In genomic region chr2:19947184-19947940, GRCh38 we compare ENCODE assay signal across 25 cellular contexts. TPM values are rescaled to one million over a fixed set of nuclear protein-coding genes. Genes with fewer than 3 reads are reported as not detected.
DNase-seq lines count a peak whose midpoint lies in the region; ATAC-seq, FAIRE-seq and TF ChIP-seq lines count a peak whose summit lies in the region.
"Had no signal": no experiment of that assay in that cellular context is flagged by ENCODE, and none has a peak within 500 bp of the region (broad histone marks: within the 10 kb centered on the region; RNA-seq: fewer than 3 reads in every experiment).

No MANE protein-coding gene starts in this region.

- H3K36me3 ChIP-seq in SK-N-MC (ENCODE audit: insufficient read depth, low read length) (peaks cover 19% of the 10 kb centered on the region), neural progenitor cell (no peaks in the 10 kb centered on the region), BE2C (peaks cover 27% of the 10 kb centered on the region)
- H3K36me3 ChIP-seq: BLaER1 treated with 17β-estradiol and CSF1 and Interleukin-3, amounts not matched to agents 10 nM and 100 nM had no signal

- H3K27me3 ChIP-seq in neural progenitor cell (no peaks in the 10 kb centered on the region), BE2C (no peaks in the 10 kb centered on the region)
- H3K27me3 ChIP-seq: BLaER1 treated with 17β-estradiol and CSF1 and Interleukin-3, amounts not matched to agents 10 nM and 100 nM had no signal

- H3K4me1 Mint-ChIP-seq in neural progenitor cell (peaks cover 18% of the 10 kb centered on the region), progenitor cell of endocrine pancreas (ENCODE audit: low read depth) (peaks cover 17% of the 10 kb centered on the region)
- H3K4me1 Mint-ChIP-seq: CD4-positive, CD25-positive, alpha-beta regulatory T cell; CD8-positive, alpha-beta memory T cell; IgD-negative memory B cell had no signal

- H3K9ac ChIP-seq in SK-N-MC (ENCODE audit: insufficient read length): no peak overlapping the region
- H3K9ac ChIP-seq in neural progenitor cell: no peak overlapping the region
- H3K9ac ChIP-seq: BLaER1 treated with 17β-estradiol and CSF1 and Interleukin-3, amounts not matched to agents 10 nM and 100 nM; GM23248 had no signal

- H3K9me3 ChIP-seq in A549: no peaks in the 10 kb centered on the region
- H3K9me3 ChIP-seq in SK-N-MC (ENCODE audit: low read depth, low read length): no peaks in the 10 kb centered on the region
- H3K9me3 ChIP-seq in neural progenitor cell (ENCODE audit: low read depth): no peaks in the 10 kb centered on the region
- no peaks in the 10 kb centered on the region for H3K9me3 ChIP-seq in BE2C
- H3K9me3 ChIP-seq: BLaER1 treated with 17β-estradiol and CSF1 and Interleukin-3, amounts not matched to agents 10 nM and 100 nM had no signal

- no peak for TF ChIP-seq RAD21 in A549 (conservative IDR thresholded peaks at IDR 0.05 in 1 of 2, IDR thresholded peaks at IDR 0.05 in 1 of 2)

- H3K9me3 Mint-ChIP-seq in neural progenitor cell: no peaks in the 10 kb centered on the region
- H3K9me3 Mint-ChIP-seq in progenitor cell of endocrine pancreas (ENCODE audit: low read depth): no peaks in the 10 kb centered on the region
- H3K9me3 Mint-ChIP-seq: CD8-positive, alpha-beta memory T cell; IgD-negative memory B cell had no signal

- DNase-seq in A549 (ENCODE audit: low read depth in 1 of 2, low spot score in 1 of 2) (no peak), GM12892 (ENCODE audit: insufficient read length) (no peak), SK-N-MC (ENCODE audit: low read depth, low spot score) (no peak), iris pigment epithelial cell (ENCODE audit: low read depth) (peak; percentile 31), neural progenitor cell (ENCODE audit: low spot score) (no peak), BE2C (no peak), progenitor cell of endocrine pancreas (ENCODE audit: low spot score, unreplicated experiment) (no peak)
- DNase-seq: CD4-positive, CD25-positive, alpha-beta regulatory T cell; CD8-positive, alpha-beta memory T cell; COR-L47; DMS 273 treated with DMSO at 0.1 percent for 48 hours; DMS53; DND-41; GF-D8; GM23248; HCEC 1CT; KG1 had no signal

- H3K4me1 ChIP-seq in A549: peaks cover 11% of the 10 kb centered on the region
- H3K4me1 ChIP-seq in neural progenitor cell: no peaks in the 10 kb centered on the region
- peaks cover 3% of the 10 kb centered on the region; the same call in 1 of the 2 replicates for H3K4me1 ChIP-seq in BE2C

- TF ChIP-seq POLR2A in A549 (IDR thresholded peaks at IDR 0.05; ENCODE audit: low read length): no peak
- TF ChIP-seq POLR2A in GM12892 (IDR thresholded peaks at IDR 0.05; ENCODE audit: low read depth, low read length): no peak

- WGBS in A549 (ENCODE audit: missing lambda C conversion rate): 87% methylated on average over 4 of the region's 4 CpGs

- H3K4me2 ChIP-seq in A549: peak overlapping the region; percentile 4; the same call in 1 of the 3 replicates
- no peak overlapping the region for H3K4me2 ChIP-seq in neural progenitor cell
- H3K4me2 ChIP-seq: BLaER1 treated with 17β-estradiol and CSF1 and Interleukin-3, amounts not matched to agents 10 nM and 100 nM had no signal

- FAIRE-seq in A549 (lab: Jason Lieb, UNC) (no peak), GM12892 (lab: Jason Lieb, UNC) (peak; percentile 69)
- FAIRE-seq: GM12878, GM19239, H54, HTR-8/SVneo had no signal

- peaks cover 20% of the 10 kb centered on the region for H3F3A ChIP-seq in neural progenitor cell (ENCODE audit: low read depth)

- ATAC-seq in A549: no peak
- ATAC-seq in HG02678 (IDR thresholded peaks at IDR 0.05; ENCODE audit: unreplicated experiment): no peak
- ATAC-seq: GM12878 had no signal

- H3K79me2 ChIP-seq in neural progenitor cell (ENCODE audit: low read depth): no peaks in the 10 kb centered on the region

- CTCF ChIA-PET in A549 (lab: Yijun Ruan, JAX): interaction anchor here (1.0 to 1.8 kb wide), 6 partner anchors 11 to 379 kb away, joined by 3 to 4 read pairs (median 3); no protein-coding TSS in a partner anchor

- H3K4me3 ChIP-seq in A549: no peak overlapping the region
- no peak overlapping the region for H3K4me3 ChIP-seq in SK-N-MC
- H3K4me3 ChIP-seq in neural progenitor cell: no peak overlapping the region
- H3K4me3 ChIP-seq in BE2C (ENCODE audit: low read depth, low read length): no peak overlapping the region
- H3K4me3 ChIP-seq: BLaER1 treated with 17β-estradiol and CSF1 and Interleukin-3, amounts not matched to agents 10 nM and 100 nM; GM12878; GM23248 had no signal

- TF ChIP-seq EP300 in A549 (IDR thresholded peaks at IDR 0.05): no peak

- peaks cover 3% of the 10 kb centered on the region for H4K20me1 ChIP-seq in neural progenitor cell (ENCODE audit: low read depth)
- H4K20me1 ChIP-seq: BLaER1 treated with 17β-estradiol and CSF1 and Interleukin-3, amounts not matched to agents 10 nM and 100 nM had no signal

- TF ChIP-seq CTCF in A549 (IDR thresholded peaks at IDR 0.05) (no peak), neural progenitor cell (IDR thresholded peaks at IDR 0.05) (no peak), BE2C (IDR thresholded peaks at IDR 0.05; ENCODE audit: low read depth, low read length) (no peak), progenitor cell of endocrine pancreas (IDR thresholded peaks at IDR 0.05; ENCODE audit: unreplicated experiment) (no peak)

- H3K27ac Mint-ChIP-seq in neural progenitor cell (no peak overlapping the region), progenitor cell of endocrine pancreas (no peak overlapping the region)
- H3K27ac Mint-ChIP-seq: CD4-positive, CD25-positive, alpha-beta regulatory T cell; IgD-negative memory B cell had no signal

- no peak overlapping the region for H3K4me3 Mint-ChIP-seq in neural progenitor cell
- no peak overlapping the region for H3K4me3 Mint-ChIP-seq in progenitor cell of endocrine pancreas (ENCODE audit: low read depth)
- H3K4me3 Mint-ChIP-seq: CD4-positive, CD25-positive, alpha-beta regulatory T cell; CD8-positive, alpha-beta memory T cell; IgD-negative memory B cell had no signal

- no peak overlapping the region for H3K27ac ChIP-seq in A549
- peak overlapping the region; percentile 34; the same call in 1 of the 2 replicates for H3K27ac ChIP-seq in SK-N-MC
- no peak overlapping the region for H3K27ac ChIP-seq in neural progenitor cell
- H3K27ac ChIP-seq: 22Rv1; BLaER1 treated with 17β-estradiol and CSF1 and Interleukin-3, amounts not matched to agents 10 nM and 100 nM; GM23248 had no signal

- no peaks in the 10 kb centered on the region for H3K27me3 Mint-ChIP-seq in neural progenitor cell (ENCODE audit: insufficient read depth, low read depth)
- H3K27me3 Mint-ChIP-seq in progenitor cell of endocrine pancreas: peaks cover 29% of the 10 kb centered on the region
- H3K27me3 Mint-ChIP-seq: CD4-positive, CD25-positive, alpha-beta regulatory T cell; CD8-positive, alpha-beta memory T cell; IgD-negative memory B cell had no signal

- H3K36me3 Mint-ChIP-seq in neural progenitor cell (peaks cover 8% of the 10 kb centered on the region), progenitor cell of endocrine pancreas (ENCODE audit: insufficient read depth) (peaks cover 15% of the 10 kb centered on the region)

- H2AFZ ChIP-seq in neural progenitor cell (replicated peaks): no peak overlapping the region
- H2AFZ ChIP-seq: GM23248 had no signal

- POLR2A ChIA-PET in A549 (lab: Yijun Ruan, JAX): no interaction called here

TF ChIP-seq in A549, 52 proteins besides CTCF, POLR2A, EP300 and RAD21:
- no peak for TF ChIP-seq HOXA7 (CRISPR knock-in tag; IDR thresholded peaks at IDR 0.05)
- no peak for TF ChIP-seq NFE2L2 (conservative IDR thresholded peaks at IDR 0.05; ENCODE audit: low read length)
- TF ChIP-seq PHF8 (IDR thresholded peaks at IDR 0.05; ENCODE audit: borderline replicate concordance, low read depth): no peak
- TF ChIP-seq HMGXB4 (CRISPR knock-in tag; IDR thresholded peaks at IDR 0.05; ENCODE audit: borderline replicate concordance): no peak
- no peak for TF ChIP-seq ZNF302 (CRISPR knock-in tag; IDR thresholded peaks at IDR 0.05)
- TF ChIP-seq CBX2 (IDR thresholded peaks at IDR 0.05; ENCODE audit: borderline replicate concordance, low read depth): no peak

RNA-seq across cellular contexts. Expression of gene WDR35, which starts 42.5 kb away (rescaled TPM):
- polyA plus RNA-seq in A549 (2011; rRNA removed) (24.6 and 28.5 TPM in 2 replicates), A549 (2017; fragmentation: RNase III; extraction: RNeasy Plus Mini Kit Qiagen cat#74134 plus additional on column Dnase treatment) (12.1 to 14.0 TPM (median 13.6 TPM) in 3 replicates)
- 5.7 TPM in 2 replicates for polyA plus RNA-seq in A549 (2012; cell fraction: cytosol; rRNA removed)
- polyA plus RNA-seq in A549 (2012; cell fraction: nucleus; rRNA removed): 7.9 and 13.0 TPM in 2 replicates
- 15.8 and 20.1 TPM in 2 replicates for polyA minus RNA-seq in A549 (2011; rRNA and poly(A)+ RNA removed)
- 7.6 TPM for polyA plus RNA-seq in GM12892 (2012; ENCODE audit: missing spikeins)
- total RNA-seq in neural progenitor cell (ENCODE audit: low replicate concordance) (17.4 and 31.6 TPM in 2 replicates), progenitor cell of endocrine pancreas (16.5 and 17.0 TPM in 2 replicates)
- polyA plus RNA-seq in BE2C (2012; ENCODE audit: insufficient read depth, insufficient read length, low read depth): 17.8 TPM

RNA-seq across cellular contexts. Expression of gene TTC32, which starts 45.6 kb away (rescaled TPM):
- polyA plus RNA-seq in A549 (2011; rRNA removed) (23.4 and 37.1 TPM in 2 replicates), A549 (2017; fragmentation: RNase III; extraction: RNeasy Plus Mini Kit Qiagen cat#74134 plus additional on column Dnase treatment) (19.6 to 22.4 TPM (median 21.4 TPM) in 3 replicates)
- polyA plus RNA-seq in A549 (2012; cell fraction: cytosol; rRNA removed): 15.4 and 16.8 TPM in 2 replicates
- 12.8 and 13.5 TPM in 2 replicates for polyA plus RNA-seq in A549 (2012; cell fraction: nucleus; rRNA removed)
- 9.1 and 10.7 TPM in 2 replicates for polyA minus RNA-seq in A549 (2011; rRNA and poly(A)+ RNA removed)
- 18.7 TPM for polyA plus RNA-seq in GM12892 (2012; ENCODE audit: missing spikeins)
- total RNA-seq in neural progenitor cell (ENCODE audit: low replicate concordance) (21.3 and 27.9 TPM in 2 replicates), progenitor cell of endocrine pancreas (13.2 and 15.6 TPM in 2 replicates)
- polyA plus RNA-seq in BE2C (2012; ENCODE audit: insufficient read depth, insufficient read length, low read depth): 13.6 TPM
